Comparison of ENCODE assay signal across 16 cellular contexts in the genomic region with DNA sequence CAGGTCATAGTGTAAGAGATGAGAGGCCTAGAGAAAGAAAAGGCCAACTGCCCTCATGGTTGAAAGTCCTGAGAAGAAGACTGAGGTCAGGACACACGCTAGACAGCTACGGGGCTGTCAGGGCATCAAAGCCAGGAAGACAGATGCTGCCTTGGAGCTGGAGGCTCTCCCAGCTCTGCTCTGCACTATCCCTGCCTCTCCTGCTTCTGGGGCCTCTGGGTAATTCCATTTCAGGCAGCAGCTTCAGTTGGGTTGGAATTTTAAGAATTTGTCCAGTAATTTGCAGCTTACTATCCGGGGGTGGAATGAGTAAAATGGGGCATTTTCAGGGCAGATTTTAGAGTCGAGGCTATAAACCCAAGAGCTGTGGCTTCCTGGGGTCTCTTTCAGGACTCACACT.
DNase-seq lines count a peak whose midpoint lies in the region; TF ChIP-seq lines count a peak whose summit lies in the region.
"Had no signal": no experiment of that assay in that cellular context is flagged by ENCODE, and none has a peak within 500 bp of the region (broad histone marks: within the 10 kb centered on the region; RNA-seq: fewer than 3 reads in every experiment).

No MANE protein-coding gene starts in this region.

- H3K36me3 Mint-ChIP-seq in activated naive CD4-positive, alpha-beta T cell treated with anti-CD3 and anti-CD28 coated beads, Interleukin-2, amount 10 ng/mL, durations not matched to agents 7 days and 5 days, result no peaks in the 10 kb centered on the region
- H3K36me3 Mint-ChIP-seq: activated naive CD4-positive, alpha-beta T cell treated with anti-CD3 and anti-CD28 coated beads, Interleukin-2, amount 50 U/mL, for 24 hours had no signal

- H3K4me3 ChIP-seq in adipocyte (ENCODE audit: low read length), result no peak overlapping the region
- H3K4me3 ChIP-seq in fibroblast of the aortic adventitia (ENCODE audit: low read depth, low read length), result no peak overlapping the region
- H3K4me3 ChIP-seq in trophoblast cell (ENCODE audit: low read depth, low read length), result no peak overlapping the region
- H3K4me3 ChIP-seq: gastrocnemius medialis, SK-N-MC had no signal

- H3K4me3 Mint-ChIP-seq in activated naive CD4-positive, alpha-beta T cell treated with anti-CD3 and anti-CD28 coated beads, Interleukin-2, amount 10 ng/mL, durations not matched to agents 7 days and 5 days, result no peak overlapping the region
- H3K4me3 Mint-ChIP-seq: activated CD4-positive, alpha-beta T cell treated with anti-CD3 and anti-CD28 coated beads, Interleukin-2, amount 10 ng/mL, durations not matched to agents 7 days and 5 days; activated naive CD4-positive, alpha-beta T cell treated with anti-CD3 and anti-CD28 coated beads, Interleukin-2, amount 50 U/mL, for 24 hours had no signal

- peak overlapping the region; percentile 21 for H3K4me2 ChIP-seq in trophoblast cell (ENCODE audit: low read length)

- peak overlapping the region; percentile 72 for H3K9ac ChIP-seq in adipocyte (ENCODE audit: low read length)
- H3K9ac ChIP-seq in trophoblast cell (ENCODE audit: low read length), result no peak overlapping the region

- no peak for TF ChIP-seq CTCF in fibroblast of the aortic adventitia (IDR thresholded peaks at IDR 0.05; ENCODE audit: insufficient read depth, low read length)

- H3K27me3 ChIP-seq in adipocyte (replicated peaks; ENCODE audit: control insufficient read depth, insufficient read depth, low read length), result no peaks in the 10 kb centered on the region
- no peaks in the 10 kb centered on the region for H3K27me3 ChIP-seq in trophoblast cell (ENCODE audit: insufficient read depth, low read length)
- H3K27me3 ChIP-seq: gastrocnemius medialis had no signal

- H3K36me3 ChIP-seq in adipocyte (ENCODE audit: control insufficient read depth, insufficient read depth, low read length, severe bottlenecking) (no peaks in the 10 kb centered on the region), trophoblast cell (ENCODE audit: control insufficient read depth in 1 of 2, insufficient read depth in 2 of 2, low read length in 2 of 2) (no peaks in the 10 kb centered on the region)
- H3K36me3 ChIP-seq: gastrocnemius medialis had no signal

- H3K14ac ChIP-seq in trophoblast cell (ENCODE audit: low read length), result no peak overlapping the region

- H2AK5ac ChIP-seq in trophoblast cell (ENCODE audit: low read length), result no peak overlapping the region

- no peak overlapping the region for H3K18ac ChIP-seq in trophoblast cell (ENCODE audit: low read length)

- H3K9me3 ChIP-seq in adipocyte (ENCODE audit: control insufficient read depth, low read length), result no peaks in the 10 kb centered on the region
- H3K9me3 ChIP-seq in trophoblast cell (ENCODE audit: insufficient read depth, low read depth, low read length), result no peaks in the 10 kb centered on the region
- H3K9me3 ChIP-seq: gastrocnemius medialis had no signal

- H3K23ac ChIP-seq in trophoblast cell (ENCODE audit: low read length), result no peak overlapping the region

- H3K4me1 ChIP-seq in adipocyte (ENCODE audit: control insufficient read depth, insufficient read depth, low read length) (peaks cover 38% of the 10 kb centered on the region), trophoblast cell (ENCODE audit: control insufficient read depth in 1 of 2, insufficient read depth in 2 of 2, low read length in 2 of 2) (peaks cover 4 to 6% of the 10 kb centered on the region in 2 experiments)
- H3K4me1 ChIP-seq: gastrocnemius medialis had no signal

- no peaks in the 10 kb centered on the region for H3K4me1 Mint-ChIP-seq in activated naive CD4-positive, alpha-beta T cell treated with anti-CD3 and anti-CD28 coated beads, Interleukin-2, amount 10 ng/mL, durations not matched to agents 7 days and 5 days
- H3K4me1 Mint-ChIP-seq: activated CD4-positive, alpha-beta T cell treated with anti-CD3 and anti-CD28 coated beads, Interleukin-2, amount 10 ng/mL, durations not matched to agents 7 days and 5 days; activated naive CD4-positive, alpha-beta T cell treated with anti-CD3 and anti-CD28 coated beads, Interleukin-2, amount 50 U/mL, for 24 hours had no signal

- no peaks in the 10 kb centered on the region for H3K79me1 ChIP-seq in trophoblast cell (ENCODE audit: low read length)

- peak overlapping the region; percentile 17 for H4K8ac ChIP-seq in trophoblast cell (ENCODE audit: low read depth, low read length)

- H2BK12ac ChIP-seq in trophoblast cell (ENCODE audit: low read length), result peak overlapping the region; percentile 7

- no peaks in the 10 kb centered on the region for H3K79me2 ChIP-seq in trophoblast cell (ENCODE audit: control insufficient read depth, insufficient read depth, low read length, poor library complexity)

- no peak overlapping the region for H3K4ac ChIP-seq in trophoblast cell (ENCODE audit: low read depth, low read length)

- no peak overlapping the region for H4K12ac ChIP-seq in trophoblast cell (ENCODE audit: low read depth, low read length)

- no peak overlapping the region for H3K27ac Mint-ChIP-seq in activated naive CD4-positive, alpha-beta T cell treated with anti-CD3 and anti-CD28 coated beads, Interleukin-2, amount 10 ng/mL, durations not matched to agents 7 days and 5 days
- H3K27ac Mint-ChIP-seq: activated CD4-positive, alpha-beta T cell treated with anti-CD3 and anti-CD28 coated beads, Interleukin-2, amount 10 ng/mL, durations not matched to agents 7 days and 5 days; activated naive CD4-positive, alpha-beta T cell treated with anti-CD3 and anti-CD28 coated beads, Interleukin-2, amount 50 U/mL, for 24 hours had no signal

- CTCF ChIA-PET in activated naive CD4-positive, alpha-beta T cell treated with anti-CD3 and anti-CD28 coated beads, Interleukin-2, amount 10 ng/mL, durations not matched to agents 7 days and 5 days (lab: Charles Lee), result no interaction called here

- DNase-seq in EL, result peak; percentile 83
- DNase-seq in adipocyte (ENCODE audit: low read depth), result peak; percentile 58
- peak; percentile 52 for DNase-seq in fibroblast of the aortic adventitia (ENCODE audit: low read depth)
- peak; percentile 22 to 54 for DNase-seq in trophoblast cell
- no peak for DNase-seq in cerebellum (ENCODE audit: low spot score)
- no peak for DNase-seq in hippocampal formation (lab: John Stamatoyannopoulos, UW)
- no peak for DNase-seq in superior temporal gyrus (ENCODE audit: extremely low spot score)
- DNase-seq in activated naive CD4-positive, alpha-beta T cell treated with anti-CD3 and anti-CD28 coated beads, Interleukin-2, amount 10 ng/mL, durations not matched to agents 7 days and 5 days, result no peak
- DNase-seq: activated CD4-positive, alpha-beta T cell treated with anti-CD3 and anti-CD28 coated beads, Interleukin-2, amount 10 ng/mL, durations not matched to agents 7 days and 5 days; gastrocnemius medialis; MV-4-11; NCI-H2081 treated with DMSO at 0.1 percent for 48 hours; NCI-H526; T-helper 9 cell had no signal

- H2AFZ ChIP-seq in trophoblast cell (ENCODE audit: insufficient read depth, low read length, poor library complexity), result no peak overlapping the region

- H3K27me3 Mint-ChIP-seq in activated naive CD4-positive, alpha-beta T cell treated with anti-CD3 and anti-CD28 coated beads, Interleukin-2, amount 10 ng/mL, durations not matched to agents 7 days and 5 days, result no peaks in the 10 kb centered on the region
- H3K27me3 Mint-ChIP-seq: activated CD4-positive, alpha-beta T cell treated with anti-CD3 and anti-CD28 coated beads, Interleukin-2, amount 10 ng/mL, durations not matched to agents 7 days and 5 days had no signal

- WGBS in trophoblast cell (ENCODE audit: extremely low coverage, insufficient coverage, insufficient read length), result no CpG with 5 or more reads among the region's 4 CpGs

- H2BK120ac ChIP-seq in trophoblast cell (ENCODE audit: insufficient read depth, low read length, poor library complexity), result no peak overlapping the region

- peak overlapping the region; percentile 74 for H3K27ac ChIP-seq in trophoblast cell (ENCODE audit: low read depth, low read length)
- H3K27ac ChIP-seq: gastrocnemius medialis, SK-N-MC had no signal

- H2BK5ac ChIP-seq in trophoblast cell (ENCODE audit: low read depth, low read length, poor library complexity), result no peak overlapping the region

- no peaks in the 10 kb centered on the region for H3K9me3 Mint-ChIP-seq in activated naive CD4-positive, alpha-beta T cell treated with anti-CD3 and anti-CD28 coated beads, Interleukin-2, amount 10 ng/mL, durations not matched to agents 7 days and 5 days
- H3K9me3 Mint-ChIP-seq: activated CD4-positive, alpha-beta T cell treated with anti-CD3 and anti-CD28 coated beads, Interleukin-2, amount 10 ng/mL, durations not matched to agents 7 days and 5 days had no signal

- H4K91ac ChIP-seq in trophoblast cell (ENCODE audit: low read depth, low read length), result no peak overlapping the region

Comparison
In these comparisons a context has a peak if more than half of its experiments do, and no peak if none do; other contexts are left out.
1. DNase-seq: peak in EL (single experiment), adipocyte (single experiment), fibroblast of the aortic adventitia (single experiment) and trophoblast cell (2 of 2); none in cerebellum (single experiment), hippocampal formation (0 of 2), superior temporal gyrus (single experiment) and activated naive CD4-positive, alpha-beta T cell treated with anti-CD3 and anti-CD28 coated beads, Interleukin-2, amount 10 ng/mL, durations not matched to agents 7 days and 5 days (single experiment).